1 cellular context compared by ENCODE assay signal in the genomic region with DNA sequence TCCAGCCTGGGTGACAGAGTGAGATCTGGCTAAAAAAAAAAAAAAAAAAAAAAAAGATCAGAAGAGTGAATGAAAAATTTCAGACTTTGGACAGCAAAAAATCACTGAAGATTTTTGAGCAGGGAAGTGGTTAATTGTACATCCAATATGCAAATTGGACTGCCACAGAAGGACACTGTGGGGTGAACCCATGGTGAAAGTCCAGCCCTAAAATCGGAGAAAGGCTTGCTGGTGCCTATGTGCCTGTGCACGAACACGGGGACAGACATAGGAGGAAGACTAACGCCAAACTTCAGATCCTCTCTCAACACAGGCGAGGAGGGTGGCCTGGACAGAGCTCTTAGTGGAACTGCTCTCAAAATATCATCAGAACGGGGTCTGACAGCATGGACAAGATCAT.
TF ChIP-seq lines count a peak whose summit lies in the region.

No MANE protein-coding gene starts in this region.

TF ChIP-seq in K562, 482 proteins besides CTCF, POLR2A, EP300 and RAD21 (continued from another document):
- TF ChIP-seq, protein P1, sequence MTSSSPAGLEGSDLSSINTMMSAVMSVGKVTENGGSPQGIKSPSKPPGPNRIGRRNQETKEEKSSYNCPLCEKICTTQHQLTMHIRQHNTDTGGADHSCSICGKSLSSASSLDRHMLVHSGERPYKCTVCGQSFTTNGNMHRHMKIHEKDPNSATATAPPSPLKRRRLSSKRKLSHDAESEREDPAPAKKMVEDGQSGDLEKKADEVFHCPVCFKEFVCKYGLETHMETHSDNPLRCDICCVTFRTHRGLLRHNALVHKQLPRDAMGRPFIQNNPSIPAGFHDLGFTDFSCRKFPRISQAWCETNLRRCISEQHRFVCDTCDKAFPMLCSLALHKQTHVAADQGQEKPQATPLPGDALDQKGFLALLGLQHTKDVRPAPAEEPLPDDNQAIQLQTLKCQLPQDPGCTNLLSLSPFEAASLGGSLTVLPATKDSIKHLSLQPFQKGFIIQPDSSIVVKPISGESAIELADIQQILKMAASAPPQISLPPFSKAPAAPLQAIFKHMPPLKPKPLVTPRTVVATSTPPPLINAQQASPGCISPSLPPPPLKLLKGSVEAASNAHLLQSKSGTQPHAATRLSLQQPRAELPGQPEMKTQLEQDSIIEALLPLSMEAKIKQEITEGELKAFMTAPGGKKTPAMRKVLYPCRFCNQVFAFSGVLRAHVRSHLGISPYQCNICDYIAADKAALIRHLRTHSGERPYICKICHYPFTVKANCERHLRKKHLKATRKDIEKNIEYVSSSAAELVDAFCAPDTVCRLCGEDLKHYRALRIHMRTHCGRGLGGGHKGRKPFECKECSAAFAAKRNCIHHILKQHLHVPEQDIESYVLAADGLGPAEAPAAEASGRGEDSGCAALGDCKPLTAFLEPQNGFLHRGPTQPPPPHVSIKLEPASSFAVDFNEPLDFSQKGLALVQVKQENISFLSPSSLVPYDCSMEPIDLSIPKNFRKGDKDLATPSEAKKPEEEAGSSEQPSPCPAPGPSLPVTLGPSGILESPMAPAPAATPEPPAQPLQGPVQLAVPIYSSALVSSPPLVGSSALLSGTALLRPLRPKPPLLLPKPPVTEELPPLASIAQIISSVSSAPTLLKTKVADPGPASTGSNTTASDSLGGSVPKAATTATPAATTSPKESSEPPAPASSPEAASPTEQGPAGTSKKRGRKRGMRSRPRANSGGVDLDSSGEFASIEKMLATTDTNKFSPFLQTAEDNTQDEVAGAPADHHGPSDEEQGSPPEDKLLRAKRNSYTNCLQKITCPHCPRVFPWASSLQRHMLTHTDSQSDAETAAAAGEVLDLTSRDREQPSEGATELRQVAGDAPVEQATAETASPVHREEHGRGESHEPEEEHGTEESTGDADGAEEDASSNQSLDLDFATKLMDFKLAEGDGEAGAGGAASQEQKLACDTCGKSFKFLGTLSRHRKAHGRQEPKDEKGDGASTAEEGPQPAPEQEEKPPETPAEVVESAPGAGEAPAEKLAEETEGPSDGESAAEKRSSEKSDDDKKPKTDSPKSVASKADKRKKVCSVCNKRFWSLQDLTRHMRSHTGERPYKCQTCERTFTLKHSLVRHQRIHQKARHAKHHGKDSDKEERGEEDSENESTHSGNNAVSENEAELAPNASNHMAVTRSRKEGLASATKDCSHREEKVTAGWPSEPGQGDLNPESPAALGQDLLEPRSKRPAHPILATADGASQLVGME (CRISPR knock-in tag; IDR thresholded peaks at IDR 0.05) = no peak
- TF ChIP-seq RNF219 (CRISPR knock-in tag; IDR thresholded peaks at IDR 0.05) = no peak
- TF ChIP-seq, protein P2, sequence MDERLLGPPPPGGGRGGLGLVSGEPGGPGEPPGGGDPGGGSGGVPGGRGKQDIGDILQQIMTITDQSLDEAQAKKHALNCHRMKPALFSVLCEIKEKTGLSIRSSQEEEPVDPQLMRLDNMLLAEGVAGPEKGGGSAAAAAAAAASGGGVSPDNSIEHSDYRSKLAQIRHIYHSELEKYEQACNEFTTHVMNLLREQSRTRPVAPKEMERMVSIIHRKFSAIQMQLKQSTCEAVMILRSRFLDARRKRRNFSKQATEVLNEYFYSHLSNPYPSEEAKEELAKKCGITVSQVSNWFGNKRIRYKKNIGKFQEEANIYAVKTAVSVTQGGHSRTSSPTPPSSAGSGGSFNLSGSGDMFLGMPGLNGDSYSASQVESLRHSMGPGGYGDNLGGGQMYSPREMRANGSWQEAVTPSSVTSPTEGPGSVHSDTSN (CRISPR knock-in tag; IDR thresholded peaks at IDR 0.05; ENCODE audit: low read depth) = no peak
- TF ChIP-seq, protein P2 (tag; conservative IDR thresholded peaks at IDR 0.05; ENCODE audit: low read depth) = no peak
- TF ChIP-seq SIN3A (IDR thresholded peaks at IDR 0.05; ENCODE audit: borderline replicate concordance in 2 of 2, control insufficient read depth in 1 of 2, low read depth in 2 of 2, low read length in 2 of 2) = no peak
- TF ChIP-seq DPF2 (IDR thresholded peaks at IDR 0.05) = no peak
- TF ChIP-seq, protein P3, sequence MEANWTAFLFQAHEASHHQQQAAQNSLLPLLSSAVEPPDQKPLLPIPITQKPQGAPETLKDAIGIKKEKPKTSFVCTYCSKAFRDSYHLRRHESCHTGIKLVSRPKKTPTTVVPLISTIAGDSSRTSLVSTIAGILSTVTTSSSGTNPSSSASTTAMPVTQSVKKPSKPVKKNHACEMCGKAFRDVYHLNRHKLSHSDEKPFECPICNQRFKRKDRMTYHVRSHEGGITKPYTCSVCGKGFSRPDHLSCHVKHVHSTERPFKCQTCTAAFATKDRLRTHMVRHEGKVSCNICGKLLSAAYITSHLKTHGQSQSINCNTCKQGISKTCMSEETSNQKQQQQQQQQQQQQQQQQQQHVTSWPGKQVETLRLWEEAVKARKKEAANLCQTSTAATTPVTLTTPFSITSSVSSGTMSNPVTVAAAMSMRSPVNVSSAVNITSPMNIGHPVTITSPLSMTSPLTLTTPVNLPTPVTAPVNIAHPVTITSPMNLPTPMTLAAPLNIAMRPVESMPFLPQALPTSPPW (CRISPR knock-in tag; IDR thresholded peaks at IDR 0.05) = no peak
- TF ChIP-seq CBFA2T2 (conservative IDR thresholded peaks at IDR 0.05) = no peak
- TF ChIP-seq SMARCE1 (IDR thresholded peaks at IDR 0.05) = no peak
- no peak for TF ChIP-seq USF1 (CRISPR knock-in tag; IDR thresholded peaks at IDR 0.05)
- no peak for TF ChIP-seq ZNF217 (CRISPR knock-in tag; IDR thresholded peaks at IDR 0.05)
- TF ChIP-seq TBP (optimal IDR thresholded peaks at IDR 0.05; ENCODE audit: low read depth, low read length) = no peak
- TF ChIP-seq XRCC3 (IDR thresholded peaks at IDR 0.05) = no peak
- TF ChIP-seq RBM15 (IDR thresholded peaks at IDR 0.05; ENCODE audit: insufficient read depth, low read length) = no peak
- TF ChIP-seq ZNF197 (CRISPR knock-in tag; IDR thresholded peaks at IDR 0.05; ENCODE audit: low read depth) = no peak
- no peak for TF ChIP-seq ATF7 (IDR thresholded peaks at IDR 0.05)
- TF ChIP-seq SMARCA5 (IDR thresholded peaks at IDR 0.05) = no peak
